Comparison of ENCODE assay signal across 8 cellular contexts in genomic region chr3:13011369-13012227, GRCh38.
DNase-seq lines count a peak whose midpoint lies in the region; ATAC-seq and TF ChIP-seq lines count a peak whose summit lies in the region.

No MANE protein-coding gene starts in this region.

- peak overlapping the region; percentile 95 to 99 (median 99) for H3K27ac Mint-ChIP-seq in naive thymus-derived CD8-positive, alpha-beta T cell

- peak overlapping the region; percentile 61 for H3K27ac ChIP-seq in upper lobe of right lung

- H3K9me3 Mint-ChIP-seq in naive thymus-derived CD8-positive, alpha-beta T cell = no peaks in the 10 kb centered on the region

- DNase-seq in NCI-H748 (lab: John Stamatoyannopoulos, UW; ENCODE audit: unreplicated experiment) (peak; percentile 31), NCI-H748 treated with DMSO at 0.1 percent for 48 hours (lab: John Stamatoyannopoulos, UW) (no peak), SIG-M5 (lab: John Stamatoyannopoulos, UW) (peak; percentile 73), upper lobe of right lung (peak; percentile 82), HuH-7.5 (ENCODE audit: low spot score) (no peak)
- peak; percentile 81 for DNase-seq in activated naive CD4-positive, alpha-beta T cell treated with anti-CD3 and anti-CD28 coated beads, Interleukin-2, amount 50 U/mL, for 16 hours
- peak; percentile 58 to 92 (median 85) for DNase-seq in naive thymus-derived CD8-positive, alpha-beta T cell

- no peak overlapping the region for H3K4me3 ChIP-seq in upper lobe of right lung

- H3K4me1 ChIP-seq in upper lobe of right lung = peaks cover 47% of the 10 kb centered on the region

- peak overlapping the region; percentile 58 to 93 (median 84) for H3K4me3 Mint-ChIP-seq in naive thymus-derived CD8-positive, alpha-beta T cell

- TF ChIP-seq CTCF in upper lobe of right lung (IDR thresholded peaks at IDR 0.05) = no peak

- ATAC-seq in HG03139 (IDR thresholded peaks at IDR 0.05; ENCODE audit: unreplicated experiment) (peak; percentile 36), upper lobe of right lung (peak; percentile 44)
- peak; percentile 71 to 78 for ATAC-seq in naive thymus-derived CD8-positive, alpha-beta T cell

- peaks cover 54 to 97% (median 88%) of the 10 kb centered on the region in 4 donors for H3K4me1 Mint-ChIP-seq in naive thymus-derived CD8-positive, alpha-beta T cell

- intact Hi-C loops in upper lobe of right lung (cut with DNase I) = no loop called here

- POLR2A ChIA-PET in naive thymus-derived CD8-positive, alpha-beta T cell (lab: Charles Lee) = interaction anchor here (0.5 to 5.5 kb wide), 10 partner anchors 8 to 1167 kb away, joined by 3 to 41 read pairs (median 3); partner anchors contain the start of genes LSM3 and XPC

- no peaks in the 10 kb centered on the region for H3K27me3 ChIP-seq in upper lobe of right lung

- no peaks in the 10 kb centered on the region for H3K9me3 ChIP-seq in upper lobe of right lung

- no peaks in the 10 kb centered on the region for H3K36me3 ChIP-seq in upper lobe of right lung

- no peaks in the 10 kb centered on the region for H3K27me3 Mint-ChIP-seq in naive thymus-derived CD8-positive, alpha-beta T cell

- H3K36me3 Mint-ChIP-seq in naive thymus-derived CD8-positive, alpha-beta T cell = peaks cover 0 to 11% (median 0%) of the 10 kb centered on the region in 3 donors

Comparison
In these comparisons a context has a peak if more than half of its experiments do, and no peak if none do; other contexts are left out.
1. DNase-seq: peak in NCI-H748 (single experiment), SIG-M5 (single experiment), activated naive CD4-positive, alpha-beta T cell treated with anti-CD3 and anti-CD28 coated beads, Interleukin-2, amount 50 U/mL, for 16 hours (single experiment), naive thymus-derived CD8-positive, alpha-beta T cell (10 of 10) and upper lobe of right lung (single experiment); none in NCI-H748 treated with DMSO at 0.1 percent for 48 hours (single experiment) and HuH-7.5 (single experiment).
2. Peak in every context shown above with its lines, with median percentiles within 50 percentile points of each other: ATAC-seq.